Comparison of ENCODE assay signal across 17 cellular contexts in genomic region chr1:76998582-76999189, GRCh38.
A peak's percentile ranks its signal among the peaks of the same experiment; 100 is the strongest.
DNase-seq lines count a peak whose midpoint lies in the region; ATAC-seq and TF ChIP-seq lines count a peak whose summit lies in the region.
"Had no signal": no experiment of that assay in that cellular context is flagged by ENCODE, and none has a peak within 500 bp of the region (broad histone marks: within the 10 kb centered on the region; RNA-seq: fewer than 3 reads in every experiment).

No MANE protein-coding gene starts in this region.

- intact Hi-C loops in Panc1 (cut with micrococcal nuclease; ENCODE audit: unreplicated experiment) = no loop called here

- no peak for TF ChIP-seq CTCF in Panc1 (IDR thresholded peaks at IDR 0.05)

- POLR2A ChIA-PET in Panc1 (lab: Charles Lee) = no interaction called here

- H3K36me3 ChIP-seq in Panc1 (ENCODE audit: control insufficient read depth, insufficient read depth, low read length) = no peaks in the 10 kb centered on the region

- in situ Hi-C loops in Caki2 (cut with HindIII; ENCODE audit: low pct_unique_long_range_greater_than_20kb, low sequenced_read_pairs) (no loop called here), Panc1 (cut with HindIII; ENCODE audit: low pct_unique_long_range_greater_than_20kb, low sequenced_read_pairs) (no loop called here)

- H3K9me3 ChIP-seq in Panc1 (ENCODE audit: control insufficient read depth, insufficient read depth, low read depth, low read length) = no peaks in the 10 kb centered on the region
- H3K9me3 ChIP-seq: testis had no signal

- H3K27ac ChIP-seq in Panc1 (ENCODE audit: low read length) = no peak overlapping the region
- H3K27ac ChIP-seq: parathyroid adenoma, testis had no signal

- DNase-seq in Caki2 (ENCODE audit: low read depth) = peak; percentile 2
- peak; percentile 52 for DNase-seq in Panc1 (ENCODE audit: low read depth, low spot score)
- DNase-seq in dedifferentiated amniotic fluid mesenchymal stem cell (ENCODE audit: extremely low spot score) = peak; percentile 83
- peak; percentile 66 for DNase-seq in myocyte (ENCODE audit: low read depth)
- DNase-seq in GM19238 (ENCODE audit: insufficient read length, low spot score) = no peak
- no peak for DNase-seq in cerebellar nuclear complex (lab: John Stamatoyannopoulos, UW)
- DNase-seq in activated naive CD4-positive, alpha-beta T cell treated with anti-CD3 and anti-CD28 coated beads, Interleukin-2, amount 50 U/mL, for 16 hours = no peak
- no peak for DNase-seq in NCI-H524 (lab: John Stamatoyannopoulos, UW)
- DNase-seq: activated CD8-positive, alpha-beta memory T cell treated with anti-CD3 and anti-CD28 coated beads, Interleukin-2, amount 10 ng/mL, durations not matched to agents 7 days and 5 days; amygdala; CD4-positive, alpha-beta memory T cell; left ventricle myocardium superior; NCI-H1436 treated with DMSO at 0.1 percent for 48 hours; T-helper 9 cell; testis had no signal

- H3K4me3 ChIP-seq in Panc1 (ENCODE audit: low read depth in 2 of 2, low read length in 2 of 2) = no peak overlapping the region
- H3K4me3 ChIP-seq: GM12878, testis had no signal

- H3K27me3 ChIP-seq in Panc1 (ENCODE audit: control insufficient read depth, insufficient read depth, low read length) = no peaks in the 10 kb centered on the region; the same call in 1 of the 2 replicates
- H3K27me3 ChIP-seq: testis had no signal

- H3K4me1 ChIP-seq in Panc1 (ENCODE audit: control insufficient read depth, insufficient read depth, low read length) = no peaks in the 10 kb centered on the region
- H3K4me1 ChIP-seq: parathyroid adenoma, testis had no signal

- ATAC-seq in Panc1 = no peak
- ATAC-seq: activated CD8-positive, alpha-beta memory T cell treated with anti-CD3 and anti-CD28 coated beads, Interleukin-2, amount 10 ng/mL, durations not matched to agents 7 days and 5 days; left ventricle myocardium superior had no signal

- CTCF ChIA-PET in Panc1 (lab: Charles Lee) = no interaction called here

- BruUV-seq in Panc1 (replicated peaks; lab: Mats Ljungman, UMichigan) = no TSS peak

Comparison
In these comparisons a context has a peak if more than half of its experiments do, and no peak if none do; other contexts are left out.
1. DNase-seq: peak in Caki2 (single experiment), Panc1 (single experiment), dedifferentiated amniotic fluid mesenchymal stem cell (single experiment) and myocyte (single experiment); none in GM19238 (single experiment), cerebellar nuclear complex (0 of 2), activated naive CD4-positive, alpha-beta T cell treated with anti-CD3 and anti-CD28 coated beads, Interleukin-2, amount 50 U/mL, for 16 hours (single experiment) and NCI-H524 (0 of 2).